Comparison of ENCODE assay signal across 23 cellular contexts in the genomic region with DNA sequence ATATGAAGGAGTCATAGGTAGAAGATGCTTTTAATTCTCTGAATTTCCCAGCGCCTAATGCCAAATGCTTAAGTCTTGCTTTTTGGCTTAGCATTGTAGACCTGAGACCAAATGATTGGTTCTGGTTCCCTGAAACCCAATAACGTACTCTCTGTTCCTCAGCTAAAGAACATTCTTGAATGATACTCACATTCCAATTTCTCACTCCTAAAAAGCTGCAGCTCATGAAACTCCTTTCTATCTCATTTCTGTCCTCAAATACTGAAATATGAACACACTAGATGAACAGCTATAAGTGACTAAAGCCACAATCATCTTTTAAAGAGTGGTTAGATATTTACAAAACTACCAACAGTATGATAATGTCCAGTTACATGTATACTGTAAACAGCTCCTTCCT.
"Had no signal": no experiment of that assay in that cellular context is flagged by ENCODE, and none has a peak within 500 bp of the region (broad histone marks: within the 10 kb centered on the region; RNA-seq: fewer than 3 reads in every experiment).

No MANE protein-coding gene starts in this region.

- ATAC-seq: naive thymus-derived CD4-positive, alpha-beta T cell; natural killer cell treated with Interleukin-12 subunit alpha and Interleukin-12 subunit beta and Interleukin-15 and Interleukin-18, amount 100 ng/mL, for 72 hours; pancreas; right cardiac atrium; sciatic nerve; stimulated activated effector memory CD8-positive, alpha-beta T cell treated with anti-CD3 and anti-CD28 coated beads, Interleukin-12 subunit alpha, Interleukin-12 subunit beta, amount 100 ng/mL, for 72 hours; upper lobe of right lung had no signal

- FAIRE-seq: pancreas, small intestine, urothelium cell line had no signal

- H3K36me3 ChIP-seq: pancreas, prostate gland, spleen, suprapubic skin, thoracic aorta, tibial artery, upper lobe of right lung had no signal

- H3K9me3 ChIP-seq: left ventricle myocardium inferior, pancreas, prostate gland, spleen, suprapubic skin, thoracic aorta, tibial artery, upper lobe of right lung had no signal

- H3K27ac ChIP-seq: left ventricle myocardium inferior, pancreas, prostate gland, spleen, suprapubic skin, thoracic aorta, tibial artery, upper lobe of right lung had no signal

- H3K4me1 ChIP-seq: pancreas, prostate gland, suprapubic skin, tibial artery, upper lobe of right lung had no signal

- H3K4me3 ChIP-seq: left ventricle myocardium inferior, lung, pancreas, prostate gland, spleen, suprapubic skin, thoracic aorta, tibial artery, upper lobe of right lung had no signal

- H3K27me3 ChIP-seq: pancreas, spleen, suprapubic skin, tibial artery, upper lobe of right lung had no signal

- DNase-seq: islet precursor cell; left ventricle myocardium inferior; mesendoderm; naive thymus-derived CD4-positive, alpha-beta T cell; pancreas; posterior cingulate gyrus; retina; right cardiac atrium; small intestine; spleen; stimulated activated CD4-positive, alpha-beta T cell treated with anti-CD3 and anti-CD28 coated beads, Interleukin-4, amount 100 ng/mL, for 24 hours; stimulated activated naive CD4-positive, alpha-beta T cell; tibial artery; trophoblast cell; upper lobe of right lung had no signal
